In the genomic region with DNA sequence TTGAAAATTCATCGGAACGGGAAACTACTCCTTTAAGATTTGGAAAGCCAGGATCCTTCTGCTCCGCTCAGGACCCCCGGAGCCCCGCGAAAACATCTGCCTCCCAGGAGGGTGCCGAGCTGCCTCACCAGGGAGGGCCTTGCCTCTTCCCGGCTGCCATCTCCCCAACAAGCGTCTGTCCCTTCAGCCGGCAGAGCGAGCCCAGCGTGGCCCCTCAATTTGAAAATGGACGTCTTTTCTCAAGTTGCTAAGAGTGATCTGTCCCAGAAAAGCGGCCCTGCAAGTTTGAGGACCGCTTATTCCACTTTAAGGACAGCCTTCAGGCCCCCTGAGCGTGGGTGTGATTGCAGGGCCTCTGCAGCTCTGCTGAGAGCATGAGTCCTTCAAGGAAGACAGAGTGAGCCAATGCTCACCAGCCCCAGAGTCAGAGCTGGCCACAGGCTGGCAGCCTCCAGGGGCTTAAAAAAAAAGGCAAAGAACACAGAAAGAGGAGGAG, we compare ENCODE assay signal across 20 cellular contexts.
DNase-seq lines count a peak whose midpoint lies in the region; ATAC-seq and TF ChIP-seq lines count a peak whose summit lies in the region.
"Had no signal": no experiment of that assay in that cellular context is flagged by ENCODE, and none has a peak within 500 bp of the region (broad histone marks: within the 10 kb centered on the region; RNA-seq: fewer than 3 reads in every experiment).

No MANE protein-coding gene starts in this region.

- TF ChIP-seq CTCF in esophagus muscularis mucosa (IDR thresholded peaks at IDR 0.05): no peak
- no peak for TF ChIP-seq CTCF in omental fat pad (IDR thresholded peaks at IDR 0.05)

- H3K4me1 Mint-ChIP-seq in activated CD4-positive, alpha-beta T cell treated with anti-CD3 and anti-CD28 coated beads for 36 hours: no peaks in the 10 kb centered on the region

- no peaks in the 10 kb centered on the region for H3K9me3 Mint-ChIP-seq in activated CD4-positive, alpha-beta T cell treated with anti-CD3 and anti-CD28 coated beads for 36 hours (ENCODE audit: low read depth)
- H3K9me3 Mint-ChIP-seq: activated CD4-positive, alpha-beta T cell treated with anti-CD3 and anti-CD28 coated beads, Interleukin-2, amount 10 ng/mL, durations not matched to agents 24 days and 14 days; stimulated activated memory B cell treated with anti-CD40 and anti-IgM and Interleukin-4, amounts not matched to agents 10 μg/mL and 1 μg/mL and 100 μg/mL, for 72 hours; type B pancreatic cell had no signal

- peaks cover 0 to 8% (median 5%) of the 10 kb centered on the region in 4 donors for H3K4me1 ChIP-seq in esophagus muscularis mucosa
- H3K4me1 ChIP-seq: SJSA1 had no signal

- intact Hi-C loops in activated CD4-positive, alpha-beta T cell treated with anti-CD3 and anti-CD28 coated beads for 36 hours (cut with DNase I, micrococcal nuclease): no loop called here
- intact Hi-C loops in esophagus muscularis mucosa (cut with DNase I): no loop called here

- no peak for TF ChIP-seq POLR2A in esophagus muscularis mucosa (IDR thresholded peaks at IDR 0.05; ENCODE audit: low read depth)

- WGBS in esophagus muscularis mucosa: 100% methylated on average over 9 of the region's 16 CpGs

- peak; percentile 2 for DNase-seq in activated CD4-positive, alpha-beta T cell treated with anti-CD3 and anti-CD28 coated beads for 36 hours
- no peak for DNase-seq in activated CD4-positive, alpha-beta T cell treated with anti-CD3 and anti-CD28 coated beads, Interleukin-2, amount 50 U/mL, for 48 hours
- peak; percentile 30 for DNase-seq in H7
- peak; percentile 79 for DNase-seq in esophagus muscularis mucosa (ENCODE audit: extremely low spot score)
- DNase-seq in omental fat pad (ENCODE audit: low spot score): peak; percentile 4
- DNase-seq in NCI-H446 (lab: John Stamatoyannopoulos, UW): no peak
- DNase-seq: 8988T; activated CD4-positive, alpha-beta T cell treated with anti-CD3 and anti-CD28 coated beads, Interleukin-2, amount 10 ng/mL, durations not matched to agents 24 days and 14 days; DMS 273 treated with DMSO at 0.1 percent for 48 hours; MM.1S; NCI-H2029; NCI-H510A treated with DMSO at 0.1 percent for 48 hours; T1000 had no signal

- no peak for TF ChIP-seq EP300 in esophagus muscularis mucosa (IDR thresholded peaks at IDR 0.05)

- no peaks in the 10 kb centered on the region for H3K9me3 ChIP-seq in esophagus muscularis mucosa
- H3K9me3 ChIP-seq: BLaER1, heart right ventricle, SJSA1 had no signal

- POLR2A ChIA-PET in activated CD4-positive, alpha-beta T cell treated with anti-CD3 and anti-CD28 coated beads for 36 hours (lab: Charles Lee): no interaction called here

- H3K27me3 Mint-ChIP-seq in activated CD4-positive, alpha-beta T cell treated with anti-CD3 and anti-CD28 coated beads for 36 hours: no peaks in the 10 kb centered on the region
- H3K27me3 Mint-ChIP-seq: activated CD4-positive, alpha-beta T cell treated with anti-CD3 and anti-CD28 coated beads, Interleukin-2, amount 10 ng/mL, durations not matched to agents 24 days and 14 days had no signal

- CTCF ChIA-PET in activated CD4-positive, alpha-beta T cell treated with anti-CD3 and anti-CD28 coated beads for 36 hours (lab: Charles Lee): no interaction called here

- H3K27me3 ChIP-seq in H7 (ENCODE audit: control insufficient read depth, insufficient read depth, low read length): no peaks in the 10 kb centered on the region
- peaks cover 0 to 6% (median 0%) of the 10 kb centered on the region in 4 donors for H3K27me3 ChIP-seq in esophagus muscularis mucosa
- H3K27me3 ChIP-seq: BLaER1, heart right ventricle, SJSA1 had no signal

- peaks cover 17% of the 10 kb centered on the region for H3K36me3 Mint-ChIP-seq in activated CD4-positive, alpha-beta T cell treated with anti-CD3 and anti-CD28 coated beads for 36 hours (ENCODE audit: low read depth)
- H3K36me3 Mint-ChIP-seq: type B pancreatic cell had no signal

- no peak overlapping the region for H3K27ac ChIP-seq in esophagus muscularis mucosa (replicated peaks in 1 of 4)
- H3K27ac ChIP-seq: BLaER1, heart right ventricle, SJSA1 had no signal

- no peak overlapping the region for H3K4me3 ChIP-seq in H7 (ENCODE audit: insufficient read depth, low read depth, low read length)
- no peak overlapping the region for H3K4me3 ChIP-seq in esophagus muscularis mucosa
- H3K4me3 ChIP-seq: BLaER1, heart right ventricle, SJSA1 had no signal

- no peak overlapping the region for H3K4me3 Mint-ChIP-seq in activated CD4-positive, alpha-beta T cell treated with anti-CD3 and anti-CD28 coated beads for 36 hours
- H3K4me3 Mint-ChIP-seq: activated CD4-positive, alpha-beta T cell treated with anti-CD3 and anti-CD28 coated beads, Interleukin-2, amount 10 ng/mL, durations not matched to agents 24 days and 14 days; stimulated activated memory B cell treated with anti-CD40 and anti-IgM and Interleukin-4, amounts not matched to agents 10 μg/mL and 1 μg/mL and 100 μg/mL, for 72 hours; type B pancreatic cell had no signal

- no peak overlapping the region for H3K27ac Mint-ChIP-seq in activated CD4-positive, alpha-beta T cell treated with anti-CD3 and anti-CD28 coated beads for 36 hours
- H3K27ac Mint-ChIP-seq: activated CD4-positive, alpha-beta T cell treated with anti-CD3 and anti-CD28 coated beads, Interleukin-2, amount 10 ng/mL, durations not matched to agents 24 days and 14 days; stimulated activated memory B cell treated with anti-CD40 and anti-IgM and Interleukin-4, amounts not matched to agents 10 μg/mL and 1 μg/mL and 100 μg/mL, for 72 hours; type B pancreatic cell had no signal

- ATAC-seq in activated CD4-positive, alpha-beta T cell treated with anti-CD3 and anti-CD28 coated beads for 36 hours: no peak
- ATAC-seq in omental fat pad (ENCODE audit: low FRiP score) (no peak), GM21447 (IDR thresholded peaks at IDR 0.05; ENCODE audit: unreplicated experiment) (no peak), HG02623 (IDR thresholded peaks at IDR 0.05; ENCODE audit: unreplicated experiment) (no peak)
- ATAC-seq: heart right ventricle; stimulated activated memory B cell treated with anti-CD40 and anti-IgM and Interleukin-4, amounts not matched to agents 10 μg/mL and 1 μg/mL and 100 μg/mL, for 72 hours had no signal

- H3K36me3 ChIP-seq in H7 (replicated peaks; ENCODE audit: control insufficient read depth, insufficient read depth, low read length): peaks cover 1% of the 10 kb centered on the region
- H3K36me3 ChIP-seq in esophagus muscularis mucosa: peaks cover 46 to 69% (median 58%) of the 10 kb centered on the region in 4 donors

Comparison
In these comparisons a context has a peak if more than half of its experiments do, and no peak if none do; other contexts are left out.
1. DNase-seq: peak in activated CD4-positive, alpha-beta T cell treated with anti-CD3 and anti-CD28 coated beads for 36 hours (single experiment), H7 (single experiment), esophagus muscularis mucosa (single experiment) and omental fat pad (single experiment); none in activated CD4-positive, alpha-beta T cell treated with anti-CD3 and anti-CD28 coated beads, Interleukin-2, amount 50 U/mL, for 48 hours (0 of 2) and NCI-H446 (0 of 2).